ENCODE assay signal across 8 cellular contexts in the genomic region with DNA sequence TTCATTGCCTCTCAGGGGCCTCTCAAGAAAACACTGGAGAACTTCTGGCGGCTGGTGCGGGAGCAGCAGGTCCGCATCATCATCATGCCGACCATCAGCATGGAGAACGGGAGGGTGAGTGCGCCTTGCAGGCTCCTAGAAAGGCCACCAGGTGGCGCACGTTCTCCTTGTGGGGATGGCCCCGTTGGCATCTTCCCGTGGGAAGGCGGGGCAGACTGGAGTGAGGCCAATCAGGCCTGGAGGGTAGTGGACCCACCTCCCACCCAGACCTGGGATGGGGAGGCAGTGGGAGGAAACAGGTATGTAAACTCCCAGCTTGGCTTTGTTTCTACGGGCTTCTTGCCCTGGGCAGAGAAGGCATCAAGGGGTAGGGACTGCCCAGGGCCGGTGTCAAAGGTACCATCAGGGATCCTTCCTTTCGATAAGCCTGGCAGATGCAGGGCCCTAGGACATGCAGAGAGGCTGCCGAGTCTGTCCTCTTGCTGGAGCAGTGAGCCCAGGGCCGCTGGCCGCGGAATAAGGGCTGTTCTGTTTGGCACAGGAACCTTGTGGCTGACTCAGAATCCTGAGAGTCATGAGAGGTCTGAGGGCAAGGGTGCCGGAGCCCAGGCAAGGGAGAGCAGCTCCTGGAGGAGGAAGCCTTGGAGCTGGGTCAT. TPM values are rescaled to one million over a fixed set of nuclear protein-coding genes. Genes with fewer than 3 reads are reported as not detected.
DNase-seq lines count a peak whose midpoint lies in the region; ATAC-seq, FAIRE-seq and TF ChIP-seq lines count a peak whose summit lies in the region.

No MANE protein-coding gene starts in this region.

- no peaks in the 10 kb centered on the region for H3K79me2 ChIP-seq in keratinocyte (ENCODE audit: control insufficient read depth, insufficient read depth, low read length)

- H3K9me1 ChIP-seq in keratinocyte (ENCODE audit: control insufficient read depth, extremely low read depth, insufficient read depth, low read length) = no peaks in the 10 kb centered on the region

- H3K4me1 ChIP-seq in keratinocyte (ENCODE audit: control insufficient read depth, extremely low read depth, insufficient read depth, low read length) = peaks cover 8% of the 10 kb centered on the region

- H3K36me3 Mint-ChIP-seq in activated B cell treated with CpG ODN at 0.5 μM for 24 hours (ENCODE audit: low read depth) = no peaks in the 10 kb centered on the region

- intact Hi-C loops in activated B cell treated with CpG ODN at 0.5 μM for 24 hours (cut with micrococcal nuclease) = loop anchor here (1.0 kb wide), 1 partner anchor 500 kb away; no protein-coding TSS in a partner anchor

- H3K9me3 Mint-ChIP-seq in activated B cell treated with CpG ODN at 0.5 μM for 24 hours = peaks cover 8% of the 10 kb centered on the region

- H3K27ac ChIP-seq in keratinocyte (ENCODE audit: control insufficient read depth, insufficient read depth, low read length) = peak overlapping the region; percentile 14

- H3K4me3 Mint-ChIP-seq in activated B cell treated with CpG ODN at 0.5 μM for 24 hours = no peak overlapping the region

- ATAC-seq in HG02973 (IDR thresholded peaks at IDR 0.05; ENCODE audit: unreplicated experiment) = peak; percentile 67
- ATAC-seq in activated B cell treated with CpG ODN at 0.5 μM for 24 hours (ENCODE audit: low read depth) = peak; percentile 80
- ATAC-seq in GM19397 (IDR thresholded peaks at IDR 0.05; ENCODE audit: unreplicated experiment) = no peak

- H3K9ac ChIP-seq in keratinocyte (ENCODE audit: control insufficient read depth, extremely low read depth, insufficient read depth, low read length) = peak overlapping the region; percentile 54

- peaks cover 8% of the 10 kb centered on the region for H3K4me1 Mint-ChIP-seq in activated B cell treated with CpG ODN at 0.5 μM for 24 hours

- H3K9me3 ChIP-seq in keratinocyte (ENCODE audit: control insufficient read depth, low read depth, low read length) = no peaks in the 10 kb centered on the region

- TF ChIP-seq CTCF in GM12872 (IDR thresholded peaks at IDR 0.05; ENCODE audit: insufficient read depth, low read depth, low read length) (peak; percentile 97), activated B cell treated with CpG ODN at 0.5 μM for 24 hours (IDR thresholded peaks at IDR 0.05) (peak; percentile 31), cardiac fibroblast (IDR thresholded peaks at IDR 0.05; ENCODE audit: low read depth, low read length) (peak; percentile 98), keratinocyte (optimal IDR thresholded peaks at IDR 0.05 in 1 of 3, IDR thresholded peaks at IDR 0.05 in 1 of 3, conservative IDR thresholded peaks at IDR 0.05 in 1 of 3; ENCODE audit: extremely low read depth in 1 of 3, insufficient read depth in 2 of 3, low read length in 3 of 3) (peak; percentile 79 to 96 (median 88))

- H4K20me1 ChIP-seq in keratinocyte (ENCODE audit: control insufficient read depth, extremely low read depth, insufficient read depth, low read length) = no peaks in the 10 kb centered on the region

- CTCF ChIA-PET in activated B cell treated with CpG ODN at 0.5 μM for 24 hours (lab: Charles Lee) = interaction anchor here (1.0 kb wide), 1 partner anchor 91 kb away, joined by 3 read pairs; no protein-coding TSS in a partner anchor

- dilution Hi-C loops in keratinocyte (cut with MboI; ENCODE audit: extremely low pct_ligation_motif_present, low sequenced_read_pairs) = no loop called here

- peak; percentile 63 for DNase-seq in NCI-H2227 treated with DMSO at 0.1 percent for 48 hours (lab: John Stamatoyannopoulos, UW)
- DNase-seq in activated B cell treated with CpG ODN at 0.5 μM for 24 hours = peak; percentile 54
- peak; percentile 82 to 85 for DNase-seq in cardiac fibroblast (ENCODE audit: low read depth in 2 of 2)
- DNase-seq in keratinocyte (ENCODE audit: low read depth, low spot score) = peak; percentile 46
- DNase-seq in stimulated activated CD4-positive, alpha-beta T cell treated with anti-CD3 and anti-CD28 coated beads, Interleukin-1b, Interleukin-23, amount 100 ng/mL, for 48 hours = peak; percentile 81

- H3K36me3 ChIP-seq in keratinocyte (ENCODE audit: control insufficient read depth in 2 of 2, extremely low read depth in 1 of 2, insufficient read depth in 2 of 2, low read length in 2 of 2) = no peaks in the 10 kb centered on the region

- H2AFZ ChIP-seq in keratinocyte (ENCODE audit: control insufficient read depth, low read length) = peak overlapping the region; percentile 93

- H3K27me3 Mint-ChIP-seq in activated B cell treated with CpG ODN at 0.5 μM for 24 hours = peaks cover 50% of the 10 kb centered on the region

- H3K4me3 ChIP-seq in cardiac fibroblast (replicated peaks in 1 of 2; ENCODE audit: low read depth in 2 of 2, low read length in 2 of 2) = peak overlapping the region in 1 of 2 donors; percentile 38
- H3K4me3 ChIP-seq in keratinocyte (ENCODE audit: control insufficient read depth in 2 of 3, extremely low read depth in 1 of 3, insufficient read depth in 2 of 3, low read depth in 1 of 3, low read length in 3 of 3) = peak overlapping the region; percentile 1 to 65 (median 38)

- H3K27me3 ChIP-seq in keratinocyte (ENCODE audit: control insufficient read depth, extremely low read depth, insufficient read depth, low read length) = peaks cover 9% of the 10 kb centered on the region

- peak; percentile 61 for FAIRE-seq in keratinocyte (lab: Jason Lieb, UNC)

- H3K4me2 ChIP-seq in keratinocyte (ENCODE audit: control insufficient read depth, extremely low read depth, insufficient read depth, low read depth, low read length) = peak overlapping the region; percentile 90

- H3K27ac Mint-ChIP-seq in activated B cell treated with CpG ODN at 0.5 μM for 24 hours = no peak overlapping the region

- POLR2A ChIA-PET in activated B cell treated with CpG ODN at 0.5 μM for 24 hours (lab: Charles Lee) = no interaction called here

RNA-seq across cellular contexts. Expression of a gene that starts 18.9 kb away (rescaled TPM):
- total RNA-seq in activated B cell treated with CpG ODN at 0.5 μM for 24 hours = 40.8 and 41.0 TPM in 2 replicates
- polyA plus RNA-seq in keratinocyte = 93.4 to 123 TPM (median 93.6 TPM) in 3 replicates
- polyA plus RNA-seq in keratinocyte (2011; ENCODE audit: low read depth) = 160 TPM
- 36.7 and 66.6 TPM in 2 replicates for polyA plus RNA-seq in keratinocyte (2011; cell fraction: cytosol; rRNA removed)
- 136 and 161 TPM in 2 replicates for polyA plus RNA-seq in keratinocyte (2011; cell fraction: nucleus; rRNA removed)
- 62.2 and 70.2 TPM in 2 replicates for polyA plus RNA-seq in keratinocyte (2012; ENCODE audit: low replicate concordance)
- polyA minus RNA-seq in keratinocyte = 48.0 to 92.3 TPM (median 82.8 TPM) in 3 replicates
- 68.1 TPM for polyA minus RNA-seq in keratinocyte (2011; cell fraction: cytosol; rRNA and poly(A)+ RNA removed)
- 116 and 189 TPM in 2 replicates for polyA minus RNA-seq in keratinocyte (2011; cell fraction: nucleus; rRNA and poly(A)+ RNA removed)

Comparison
In these comparisons a context has a peak if more than half of its experiments do, and no peak if none do; other contexts are left out.
1. CTCF ChIP-seq: peak in every context shown above with its lines; median percentile 98 in cardiac fibroblast; 97 in GM12872; 88 in keratinocyte; 31 in activated B cell treated with CpG ODN at 0.5 μM for 24 hours.